8 cellular contexts compared by ENCODE assay signal in genomic region chr10:50075544-50075943, GRCh38. TPM values are rescaled to one million over a fixed set of nuclear protein-coding genes. Genes with fewer than 3 reads are reported as not detected.
DNase-seq lines count a peak whose midpoint lies in the region; TF ChIP-seq lines count a peak whose summit lies in the region.
"Not testable (repeated sequence)": the region's sequence is repeated elsewhere in the genome, so short reads cannot be mapped to it uniquely, and the experiment has no call there.

No MANE protein-coding gene starts in this region.

- H3K4me3 ChIP-seq in brain microvascular endothelial cell (ENCODE audit: low read depth, low read length); hepatocyte: not testable (repeated sequence)

- H3K36me3 Mint-ChIP-seq in osteocyte (ENCODE audit: unreplicated experiment): not testable (repeated sequence)

- not testable (repeated sequence) for H3K36me3 ChIP-seq in brain microvascular endothelial cell (replicated peaks); hepatocyte (replicated peaks; ENCODE audit: insufficient read depth, low read depth)

- CTCF ChIA-PET in GM10248 (lab: Yijun Ruan, JAX): not testable (repeated sequence)

- not testable (repeated sequence) for H3K9me3 ChIP-seq in hepatocyte (ENCODE audit: low read depth)

- DNase-seq in AG09319 (ENCODE audit: extremely low read depth, low read depth); GM10248 (ENCODE audit: extremely low spot score); brain microvascular endothelial cell; hepatocyte (ENCODE audit: low spot score); osteocyte (ENCODE audit: extremely low spot score, unreplicated experiment): not testable (repeated sequence)
- peak; percentile 31 for DNase-seq in OCI-M1 (lab: John Stamatoyannopoulos, UW)
- peak; percentile 38 to 55 for DNase-seq in erythroblast (lab: John Stamatoyannopoulos, UW)

- in situ Hi-C loops in brain microvascular endothelial cell (cut with HindIII; ENCODE audit: low pct_ligation_motif_present, low sequenced_read_pairs): not testable (repeated sequence)

- TF ChIP-seq CTCF in AG09319 (IDR thresholded peaks at IDR 0.05; ENCODE audit: low read depth, low read length): peak; percentile 6
- peak; percentile 31 for TF ChIP-seq CTCF in GM10248 (IDR thresholded peaks at IDR 0.05; ENCODE audit: control extremely low read depth, extremely low read depth, low read depth, missing control alignments)
- peak; percentile 10 for TF ChIP-seq CTCF in brain microvascular endothelial cell (IDR thresholded peaks at IDR 0.05; ENCODE audit: low read depth, low read length, missing control alignments)
- TF ChIP-seq CTCF in hepatocyte (IDR thresholded peaks at IDR 0.05; ENCODE audit: poor library complexity): peak; percentile 47
- TF ChIP-seq CTCF in osteocyte (IDR thresholded peaks at IDR 0.05): peak; percentile 33

- H3K27me3 ChIP-seq in brain microvascular endothelial cell (replicated peaks); hepatocyte: not testable (repeated sequence)

- H3K4me3 Mint-ChIP-seq in osteocyte (ENCODE audit: unreplicated experiment): not testable (repeated sequence)

- H2AFZ ChIP-seq in hepatocyte: not testable (repeated sequence)

- H3K9me2 ChIP-seq in hepatocyte (replicated peaks; ENCODE audit: insufficient read depth): not testable (repeated sequence)

- not testable (repeated sequence) for TF ChIP-seq POLR2A in erythroblast (IDR thresholded peaks at IDR 0.05; ENCODE audit: low read length)

- POLR2A ChIA-PET in GM10248 (lab: Yijun Ruan, JAX): not testable (repeated sequence)

- H3K27ac ChIP-seq in brain microvascular endothelial cell, hepatocyte: not testable (repeated sequence)

- not testable (repeated sequence) for H3K4me1 Mint-ChIP-seq in osteocyte (ENCODE audit: unreplicated experiment)

- not testable (repeated sequence) for H4K20me1 ChIP-seq in hepatocyte (ENCODE audit: insufficient read depth, poor library complexity, severe bottlenecking)

- H3K27me3 Mint-ChIP-seq in osteocyte (ENCODE audit: unreplicated experiment): not testable (repeated sequence)

- H3K9me3 Mint-ChIP-seq in osteocyte (ENCODE audit: unreplicated experiment): not testable (repeated sequence)

- H3K4me2 ChIP-seq in hepatocyte: not testable (repeated sequence)

- H3K79me2 ChIP-seq in hepatocyte: not testable (repeated sequence)

- 68% methylated on average over 2 of the region's 2 CpGs for WGBS in hepatocyte (ENCODE audit: low lambda C conversion rate, missing lambda C conversion rate)

- peak; percentile 18; the same call in 1 of the 2 replicates for TF ChIP-seq RAD21 in Ishikawa (IDR thresholded peaks at IDR 0.05; ENCODE audit: low read depth)

- TF ChIP-seq EP300 in Ishikawa (IDR thresholded peaks at IDR 0.05; ENCODE audit: borderline replicate concordance): not testable (repeated sequence)

- not testable (repeated sequence) for H3K27ac Mint-ChIP-seq in osteocyte (ENCODE audit: unreplicated experiment)

- not testable (repeated sequence) for H3K4me1 ChIP-seq in hepatocyte (ENCODE audit: insufficient read depth)

RNA-seq across cellular contexts. Expression of gene WASHC2A, which starts 7.8 kb away (rescaled TPM):
- total RNA-seq in hepatocyte: 31.9 and 36.7 TPM in 2 replicates
- polyA plus RNA-seq in hepatocyte: 25.9 and 35.5 TPM in 2 replicates
- 58.2 and 69.6 TPM in 2 replicates for total RNA-seq in osteocyte
